ENCODE assay signal across 18 cellular contexts in the genomic region with DNA sequence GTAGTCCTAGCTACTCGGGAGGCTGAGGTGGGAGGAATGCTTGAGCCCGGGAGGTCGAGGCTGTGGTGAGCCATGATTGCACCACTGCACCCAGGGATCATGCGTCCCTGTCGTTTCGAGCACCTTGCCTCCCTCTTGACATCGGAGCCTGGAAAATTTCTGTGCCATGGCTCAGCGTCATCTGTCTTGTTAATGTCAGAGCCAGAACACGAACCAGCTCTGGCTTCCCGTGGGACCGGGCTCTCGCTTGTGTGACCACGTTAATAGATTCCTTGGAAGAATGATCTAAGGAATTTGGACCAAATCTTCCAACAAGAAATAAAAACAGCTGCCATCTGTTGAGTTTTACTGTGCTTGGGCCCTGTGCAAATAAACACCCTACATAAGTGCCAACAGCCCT.
DNase-seq lines count a peak whose midpoint lies in the region; ATAC-seq, FAIRE-seq and TF ChIP-seq lines count a peak whose summit lies in the region.
"Had no signal": no experiment of that assay in that cellular context is flagged by ENCODE, and none has a peak within 500 bp of the region (broad histone marks: within the 10 kb centered on the region; RNA-seq: fewer than 3 reads in every experiment).

No MANE protein-coding gene starts in this region.

- WGBS in heart left ventricle, 4 donors, result 73 to 84% (median 78%) methylated on average over 13 of the region's 13 CpGs
- WGBS in esophagus squamous epithelium, 2 donors, result 83 to 94% methylated on average over 5 to 12 of the region's 13 CpGs
- 30% methylated on average over 13 of the region's 13 CpGs for WGBS in prostate gland

- H3K9me3 Mint-ChIP-seq in activated T-cell treated with anti-CD3 and anti-CD28 coated beads, Interleukin-2, amount 50 U/mL, for 4 hours, result no peaks in the 10 kb centered on the region
- H3K9me3 Mint-ChIP-seq: activated CD4-positive, alpha-beta memory T cell treated with anti-CD3 and anti-CD28 coated beads, Interleukin-2, amount 10 ng/mL, durations not matched to agents 7 days and 5 days; activated naive CD8-positive, alpha-beta T cell treated with anti-CD3 and anti-CD28 coated beads, Interleukin-2, amount 50 U/mL, for 24 hours had no signal

- H3K27me3 ChIP-seq in heart left ventricle (no peaks in the 10 kb centered on the region), right atrium auricular region (no peaks in the 10 kb centered on the region), esophagus squamous epithelium (no peaks in the 10 kb centered on the region), prostate gland (replicated peaks; ENCODE audit: insufficient read depth) (no peaks in the 10 kb centered on the region)
- H3K27me3 ChIP-seq: upper lobe of left lung had no signal

- H3K36me3 ChIP-seq in heart left ventricle, result peaks cover 0 to 38% (median 16%) of the 10 kb centered on the region in 9 donors
- no peaks in the 10 kb centered on the region for H3K36me3 ChIP-seq in right atrium auricular region
- H3K36me3 ChIP-seq in esophagus squamous epithelium, result peaks cover 0 to 95% (median 8%) of the 10 kb centered on the region in 3 donors
- no peaks in the 10 kb centered on the region for H3K36me3 ChIP-seq in prostate gland

- H3K36me3 Mint-ChIP-seq in activated T-cell treated with anti-CD3 and anti-CD28 coated beads, Interleukin-2, amount 50 U/mL, for 4 hours (ENCODE audit: insufficient read depth), result peaks cover 29% of the 10 kb centered on the region

- peak in 3 of 4 donors; percentile 33 to 63 (median 50) for ATAC-seq in heart left ventricle
- ATAC-seq in GM21717 (IDR thresholded peaks at IDR 0.05; ENCODE audit: unreplicated experiment), result no peak
- no peak for ATAC-seq in activated T-cell treated with anti-CD3 and anti-CD28 coated beads, Interleukin-2, amount 50 U/mL, for 4 hours
- ATAC-seq: activated naive CD8-positive, alpha-beta T cell treated with anti-CD3 and anti-CD28 coated beads, Interleukin-2, amount 50 U/mL, for 24 hours; GM12878 had no signal

- DNase-seq in heart left ventricle, result peak in 1 of 5 donors; percentile 61
- no peak for DNase-seq in right atrium auricular region (ENCODE audit: low spot score)
- no peak for DNase-seq in esophagus squamous epithelium (lab: John Stamatoyannopoulos, UW)
- DNase-seq in prostate gland (ENCODE audit: low spot score), result no peak
- DNase-seq in RPMI8226, result no peak
- DNase-seq in activated T-cell treated with anti-CD3 and anti-CD28 coated beads, Interleukin-2, amount 50 U/mL, for 4 hours, result no peak
- no peak for DNase-seq in GM12891 (ENCODE audit: insufficient read length, low spot score)
- DNase-seq: activated CD4-positive, alpha-beta memory T cell treated with anti-CD3 and anti-CD28 coated beads, Interleukin-2, amount 10 ng/mL, durations not matched to agents 7 days and 5 days; activated naive CD8-positive, alpha-beta T cell treated with anti-CD3 and anti-CD28 coated beads, Interleukin-2, amount 50 U/mL, for 24 hours; islet precursor cell; NCI-H2081 treated with DMSO at 0.1 percent for 48 hours; occipital lobe; SW 1271; upper lobe of left lung had no signal

- no peak overlapping the region for H3K4me3 ChIP-seq in heart left ventricle
- no peak overlapping the region for H3K4me3 ChIP-seq in right atrium auricular region
- no peak overlapping the region for H3K4me3 ChIP-seq in esophagus squamous epithelium
- no peak overlapping the region for H3K4me3 ChIP-seq in prostate gland
- H3K4me3 ChIP-seq: A549, GM12878, upper lobe of left lung had no signal

- H3K4me3 Mint-ChIP-seq in activated T-cell treated with anti-CD3 and anti-CD28 coated beads, Interleukin-2, amount 50 U/mL, for 4 hours, result no peak overlapping the region
- H3K4me3 Mint-ChIP-seq: activated CD4-positive, alpha-beta memory T cell treated with anti-CD3 and anti-CD28 coated beads, Interleukin-2, amount 10 ng/mL, durations not matched to agents 7 days and 5 days; activated naive CD8-positive, alpha-beta T cell treated with anti-CD3 and anti-CD28 coated beads, Interleukin-2, amount 50 U/mL, for 24 hours had no signal

- peaks cover 0 to 21% (median 10%) of the 10 kb centered on the region in 12 donors for H3K4me1 ChIP-seq in heart left ventricle
- peaks cover 0 to 19% of the 10 kb centered on the region in 2 donors for H3K4me1 ChIP-seq in right atrium auricular region
- peaks cover 0 to 24% (median 3%) of the 10 kb centered on the region in 3 donors for H3K4me1 ChIP-seq in esophagus squamous epithelium
- H3K4me1 ChIP-seq in prostate gland (replicated peaks), result no peaks in the 10 kb centered on the region

- no peaks in the 10 kb centered on the region for H3K9me3 ChIP-seq in heart left ventricle
- H3K9me3 ChIP-seq in right atrium auricular region, result no peaks in the 10 kb centered on the region
- H3K9me3 ChIP-seq in esophagus squamous epithelium, result no peaks in the 10 kb centered on the region
- H3K9me3 ChIP-seq in prostate gland, result no peaks in the 10 kb centered on the region
- H3K9me3 ChIP-seq: A549, upper lobe of left lung had no signal

- peaks cover 5% of the 10 kb centered on the region for H3K4me1 Mint-ChIP-seq in activated T-cell treated with anti-CD3 and anti-CD28 coated beads, Interleukin-2, amount 50 U/mL, for 4 hours (ENCODE audit: low read depth)

- no peaks in the 10 kb centered on the region for H3K27me3 Mint-ChIP-seq in activated T-cell treated with anti-CD3 and anti-CD28 coated beads, Interleukin-2, amount 50 U/mL, for 4 hours (ENCODE audit: low read depth)
- H3K27me3 Mint-ChIP-seq: activated CD4-positive, alpha-beta memory T cell treated with anti-CD3 and anti-CD28 coated beads, Interleukin-2, amount 10 ng/mL, durations not matched to agents 7 days and 5 days; activated naive CD8-positive, alpha-beta T cell treated with anti-CD3 and anti-CD28 coated beads, Interleukin-2, amount 50 U/mL, for 24 hours had no signal

- no peak for FAIRE-seq in GM12891 (lab: Jason Lieb, UNC)
- FAIRE-seq: A549, endometrium, GM12878 had no signal

- intact Hi-C loops in heart left ventricle (cut with DNase I) (no loop called here), esophagus squamous epithelium (cut with DNase I) (no loop called here), prostate gland (cut with DNase I) (loop anchor here (10.0 kb wide), 1 partner anchor 112 kb away; no protein-coding TSS in a partner anchor)

- TF ChIP-seq POLR2A in heart left ventricle (IDR thresholded peaks at IDR 0.05) (no peak), esophagus squamous epithelium (IDR thresholded peaks at IDR 0.05) (no peak), prostate gland (IDR thresholded peaks at IDR 0.05) (no peak), GM12891 (IDR thresholded peaks at IDR 0.05; ENCODE audit: low read depth, low read length) (no peak)

- H3K27ac ChIP-seq in heart left ventricle (peak overlapping the region in 2 of 12 donors; percentile 15 to 84), right atrium auricular region (no peak overlapping the region), esophagus squamous epithelium (peak overlapping the region in 3 of 4 donors; percentile 58 to 62 (median 61)), prostate gland (peak overlapping the region; percentile 17 to 54)
- H3K27ac ChIP-seq: A549, upper lobe of left lung had no signal

- no peak for TF ChIP-seq CTCF in heart left ventricle (IDR thresholded peaks at IDR 0.05)
- TF ChIP-seq CTCF in right atrium auricular region (IDR thresholded peaks at IDR 0.05), result no peak
- no peak for TF ChIP-seq CTCF in esophagus squamous epithelium (IDR thresholded peaks at IDR 0.05)
- TF ChIP-seq CTCF in prostate gland (IDR thresholded peaks at IDR 0.05), result no peak

TF ChIP-seq in GM12891, 5 proteins besides CTCF, POLR2A, EP300 and RAD21:
- TF ChIP-seq TAF1 (IDR thresholded peaks at IDR 0.05; ENCODE audit: low read depth, low read length) (no peak), POLR2AphosphoS5 (IDR thresholded peaks at IDR 0.05; ENCODE audit: low read depth, low read length) (no peak), POU2F2 (IDR thresholded peaks at IDR 0.05; ENCODE audit: low read depth, low read length) (no peak), PAX5 (IDR thresholded peaks at IDR 0.05; ENCODE audit: insufficient read depth, low read length, severe bottlenecking) (no peak), SPI1 (IDR thresholded peaks at IDR 0.05; ENCODE audit: low read depth, low read length) (no peak)

Comparison
In these comparisons a context has a peak if more than half of its experiments do, and no peak if none do; other contexts are left out.
1. ATAC-seq: peak in heart left ventricle (3 of 4); none in GM21717 (single experiment) and activated T-cell treated with anti-CD3 and anti-CD28 coated beads, Interleukin-2, amount 50 U/mL, for 4 hours (0 of 2).
2. H3K27ac ChIP-seq: peak in esophagus squamous epithelium (3 of 4) and prostate gland (2 of 2); none in right atrium auricular region (0 of 2).